In genomic region chr17:1762906-1763829, GRCh38 we compare ENCODE assay signal across 8 cellular contexts. TPM values are rescaled to one million over a fixed set of nuclear protein-coding genes. Genes with fewer than 3 reads are reported as not detected.
DNase-seq lines count a peak whose midpoint lies in the region; ATAC-seq and TF ChIP-seq lines count a peak whose summit lies in the region.

No MANE protein-coding gene starts in this region.

- peak overlapping the region; percentile 87 for H2AFZ ChIP-seq in mammary epithelial cell (ENCODE audit: low read depth, low read length)

- POLR2A ChIA-PET in CD4-positive, alpha-beta memory T cell (lab: Charles Lee; ENCODE audit: partially characterized antibody): interaction anchor here (0.8 to 4.8 kb wide), 9 partner anchors 10 to 114 kb away, joined by 3 to 62 read pairs (median 8); partner anchors contain the start of genes RILP, RPA1, SMYD4 and WDR81

- peak overlapping the region; percentile 43 for H3K27ac ChIP-seq in CD4-positive, alpha-beta memory T cell (ENCODE audit: low read depth, low read length)
- H3K27ac ChIP-seq in mammary epithelial cell (ENCODE audit: insufficient read depth, low read depth, low read length): peak overlapping the region; percentile 19
- H3K27ac ChIP-seq in transverse colon: peak overlapping the region; percentile 76 to 85 (median 80)

- H3K36me3 Mint-ChIP-seq in CD4-positive, alpha-beta memory T cell: no peaks in the 10 kb centered on the region

- dilution Hi-C loops in mammary epithelial cell (cut with HindIII; ENCODE audit: low sequenced_read_pairs): no loop called here

- no peak for ATAC-seq in GM21515 (IDR thresholded peaks at IDR 0.05; ENCODE audit: unreplicated experiment)

- peak overlapping the region; percentile 9 for H3K9ac ChIP-seq in mammary epithelial cell (ENCODE audit: insufficient read depth, low read length)

- no peaks in the 10 kb centered on the region for H4K20me1 ChIP-seq in mammary epithelial cell (ENCODE audit: insufficient read depth, low read length)

- 54% methylated on average over 9 of the region's 21 CpGs for WGBS in mammary epithelial cell (ENCODE audit: low coverage, missing lambda C conversion rate)
- WGBS in lower leg skin, 2 donors: 25 to 39% methylated on average over 19 to 21 of the region's 21 CpGs
- 54% methylated on average over 16 of the region's 21 CpGs; no CpG with 5 or more reads in 1 of the 2 donors for WGBS in transverse colon (ENCODE audit: low coverage in 1 of 2), 2 donors

- H3K9me3 ChIP-seq in CD4-positive, alpha-beta memory T cell (ENCODE audit: control insufficient read depth in 1 of 2, low read length in 2 of 2): no peaks in the 10 kb centered on the region
- H3K9me3 ChIP-seq in mammary epithelial cell (replicated peaks; ENCODE audit: insufficient read depth, low read length): no peaks in the 10 kb centered on the region
- H3K9me3 ChIP-seq in transverse colon: no peaks in the 10 kb centered on the region

- CTCF ChIA-PET in CD4-positive, alpha-beta memory T cell (lab: Charles Lee; ENCODE audit: partially characterized antibody): interaction anchor here (0.8 to 3.1 kb wide), 9 partner anchors 12 to 107 kb away, joined by 3 to 21 read pairs (median 3); no protein-coding TSS in a partner anchor
- CTCF ChIA-PET in mammary epithelial cell (lab: Charles Lee; ENCODE audit: low non-redundant PET): interaction anchor here (0.6 kb wide), 1 partner anchor 42 kb away, joined by 3 read pairs; no protein-coding TSS in a partner anchor

- no peaks in the 10 kb centered on the region for H3K27me3 ChIP-seq in CD4-positive, alpha-beta memory T cell (ENCODE audit: insufficient read depth, low read length)
- H3K27me3 ChIP-seq in mammary epithelial cell (ENCODE audit: insufficient read depth, low read length): no peaks in the 10 kb centered on the region
- no peaks in the 10 kb centered on the region for H3K27me3 ChIP-seq in transverse colon

- no peaks in the 10 kb centered on the region for H3K36me3 ChIP-seq in CD4-positive, alpha-beta memory T cell (ENCODE audit: insufficient read depth, low read length)
- H3K36me3 ChIP-seq in mammary epithelial cell (ENCODE audit: insufficient read depth, low read length): no peaks in the 10 kb centered on the region
- no peaks in the 10 kb centered on the region for H3K36me3 ChIP-seq in transverse colon

- TF ChIP-seq EP300 in transverse colon (IDR thresholded peaks at IDR 0.05; ENCODE audit: low read depth): no peak

- TF ChIP-seq POLR2A in lower leg skin (IDR thresholded peaks at IDR 0.05) (no peak), transverse colon (IDR thresholded peaks at IDR 0.05) (no peak)

- no TSS peak for BruUV-seq in mammary epithelial cell (replicated peaks; lab: Mats Ljungman, UMichigan)

- no peak for DNase-seq in CD4-positive, alpha-beta memory T cell
- peak; percentile 48 for DNase-seq in NCI-H69 (lab: John Stamatoyannopoulos, UW)
- DNase-seq in mammary epithelial cell: no peak
- DNase-seq in lower leg skin (ENCODE audit: low spot score in 2 of 2): peak; percentile 82 to 94
- no peak for DNase-seq in transverse colon
- no peak for DNase-seq in NCI-H1694 treated with DMSO at 0.1 percent for 48 hours (lab: John Stamatoyannopoulos, UW)
- DNase-seq in G401 (ENCODE audit: low spot score): no peak

- in situ Hi-C loops in mammary epithelial cell (cut with MboI; ENCODE audit: low sequenced_read_pairs in 2 of 2) (no loop called here), transverse colon (cut with MboI; ENCODE audit: low pct_ligation_motif_present in 1 of 4, low pct_unique_long_range_greater_than_20kb in 1 of 4, low sequenced_read_pairs in 3 of 4) (no loop called here), G401 (cut with HindIII; ENCODE audit: low sequenced_read_pairs) (loop anchor here (5.0 kb wide), 1 partner anchor 46 kb away; no protein-coding TSS in a partner anchor)

- H3K9me3 Mint-ChIP-seq in CD4-positive, alpha-beta memory T cell: no peaks in the 10 kb centered on the region

- no peak overlapping the region for H3K4me3 ChIP-seq in CD4-positive, alpha-beta memory T cell (ENCODE audit: low read length in 2 of 2)
- H3K4me3 ChIP-seq in mammary epithelial cell (replicated peaks in 1 of 3; ENCODE audit: insufficient read depth in 1 of 3, low read depth in 2 of 3, low read length in 3 of 3): peak overlapping the region in 2 of 3 experiments; percentile 35 to 46
- H3K4me3 ChIP-seq in lower leg skin (ENCODE audit: low read depth, poor library complexity, severe bottlenecking): peak overlapping the region; percentile 4
- H3K4me3 ChIP-seq in transverse colon: peak overlapping the region in 3 of 4 donors; percentile 19 to 40 (median 29)

- no peaks in the 10 kb centered on the region for H3K79me2 ChIP-seq in mammary epithelial cell (ENCODE audit: insufficient read depth, low read length)

- H3K4me1 ChIP-seq in CD4-positive, alpha-beta memory T cell (ENCODE audit: insufficient read depth, low read length): peaks cover 34% of the 10 kb centered on the region
- peaks cover 40% of the 10 kb centered on the region for H3K4me1 ChIP-seq in mammary epithelial cell (ENCODE audit: insufficient read depth, low read length)
- peaks cover 10 to 28% (median 10%) of the 10 kb centered on the region in 4 donors for H3K4me1 ChIP-seq in transverse colon

- peak overlapping the region in 7 of 8 donors; percentile 48 to 86 (median 67) for H3K4me3 Mint-ChIP-seq in CD4-positive, alpha-beta memory T cell

- intact Hi-C loops in CD4-positive, alpha-beta memory T cell (cut with micrococcal nuclease): loop anchor here (5.0 kb wide), 1 partner anchor 41 kb away; the partner anchor contains the start of gene WDR81
- intact Hi-C loops in mammary epithelial cell (cut with micrococcal nuclease) (no loop called here), lower leg skin (cut with DNase I; ENCODE audit: low total_unique reads) (no loop called here), transverse colon (cut with DNase I; ENCODE audit: low total_unique reads) (no loop called here)

- TF ChIP-seq CTCF in mammary epithelial cell (conservative IDR thresholded peaks at IDR 0.05 in 1 of 2, IDR thresholded peaks at IDR 0.05 in 1 of 2; ENCODE audit: extremely low read depth in 1 of 2, insufficient read depth in 1 of 2, low read depth in 1 of 2, low read length in 2 of 2) (no peak), lower leg skin (IDR thresholded peaks at IDR 0.05) (no peak), transverse colon (IDR thresholded peaks at IDR 0.05) (no peak)

- H3K4me2 ChIP-seq in mammary epithelial cell (ENCODE audit: insufficient read depth, low read depth, low read length): peak overlapping the region; percentile 79

- H3K27me3 Mint-ChIP-seq in CD4-positive, alpha-beta memory T cell: no peaks in the 10 kb centered on the region

- peaks cover 19 to 54% (median 22%) of the 10 kb centered on the region in 4 donors for H3K4me1 Mint-ChIP-seq in CD4-positive, alpha-beta memory T cell

- H3K27ac Mint-ChIP-seq in CD4-positive, alpha-beta memory T cell: peak overlapping the region in 6 of 7 donors; percentile 79 to 97 (median 94)

RNA-seq across cellular contexts. Expression of gene SERPINF1, which starts 1.3 kb away (rescaled TPM):
- under 1 TPM in 1 of 2 experiments, not detected in 1; 0.47 TPM for total RNA-seq in CD4-positive, alpha-beta memory T cell
- under 1 TPM in 1 of 2 donors, not detected in 1; 0.69 TPM for polyA plus RNA-seq in CD4-positive, alpha-beta memory T cell
- total RNA-seq in mammary epithelial cell (10 to 100 TPM; 10.8 to 89.5 TPM), lower leg skin (100 to 1,000 TPM; 102 to 391 (median 114) TPM), transverse colon (100 to 1,000 TPM in 3 of 4 donors, 10 to 100 TPM in 1; 88.3 to 340 (median 114) TPM)
- polyA plus RNA-seq in mammary epithelial cell: 85.4 TPM
- 77.9 TPM for polyA minus RNA-seq in mammary epithelial cell
- total RNA-seq in G401 (2014; rRNA removed; shearing (Covaris generic)): 465 and 509 TPM in 2 replicates

RNA-seq across cellular contexts. Expression of gene SERPINF2, which starts 20.5 kb away (rescaled TPM):
- total RNA-seq in CD4-positive, alpha-beta memory T cell: 1 to 10 TPM in 1 of 2 experiments, under 1 TPM in 1; 0.19 to 1.3 TPM
- under 1 TPM in 1 of 2 donors, not detected in 1; 0.14 TPM for polyA plus RNA-seq in CD4-positive, alpha-beta memory T cell
- total RNA-seq in mammary epithelial cell (1 to 10 TPM; 5.7 to 7.3 TPM), lower leg skin (1 to 10 TPM; 1.2 to 9.0 (median 5.9) TPM), transverse colon (10 to 100 TPM in 1 of 4 donors, 1 to 10 TPM in 2, not detected in 1; 3.2 to 10.5 (median 3.4) TPM)
- 10.1 TPM for polyA plus RNA-seq in mammary epithelial cell
- 3.7 TPM for polyA minus RNA-seq in mammary epithelial cell
- 2.4 and 3.0 TPM in 2 replicates for total RNA-seq in G401 (2014; rRNA removed; shearing (Covaris generic))

RNA-seq across cellular contexts. Expression of gene WDR81, which starts 38.7 kb away (rescaled TPM):
- total RNA-seq in CD4-positive, alpha-beta memory T cell: 10 to 100 TPM; 36.3 to 40.3 TPM
- 10 to 100 TPM in 1 of 2 donors, 1 to 10 TPM in 1; 4.4 to 23.4 TPM for polyA plus RNA-seq in CD4-positive, alpha-beta memory T cell
- total RNA-seq in mammary epithelial cell (10 to 100 TPM; 17.8 to 35.5 TPM), lower leg skin (10 to 100 TPM; 42.9 to 64.4 (median 49.2) TPM), transverse colon (10 to 100 TPM; 26.1 to 73.7 (median 35.7) TPM)
- 10.2 TPM for polyA plus RNA-seq in mammary epithelial cell
- 8.5 TPM for polyA minus RNA-seq in mammary epithelial cell
- 25.0 and 29.9 TPM in 2 replicates for total RNA-seq in G401 (2014; rRNA removed; shearing (Covaris generic))

RNA-seq across cellular contexts. Expression of gene TLCD2, which starts 53.0 kb away (rescaled TPM):
- total RNA-seq in CD4-positive, alpha-beta memory T cell: under 1 TPM; 0.75 to 0.81 TPM
- under 1 TPM in 1 of 2 donors, not detected in 1; 0.24 TPM for polyA plus RNA-seq in CD4-positive, alpha-beta memory T cell
- total RNA-seq in mammary epithelial cell: 1 to 10 TPM; 2.2 to 5.7 TPM
- 0.87 TPM for polyA plus RNA-seq in mammary epithelial cell
- polyA minus RNA-seq in mammary epithelial cell: 4.4 TPM
- total RNA-seq in lower leg skin: 1 to 10 TPM in 3 of 4 donors, under 1 TPM in 1; 0.99 to 4.5 (median 2.8) TPM
- total RNA-seq in transverse colon: 10 to 100 TPM; 21.6 to 48.6 (median 31.5) TPM
- 1.2 TPM in 2 replicates for total RNA-seq in G401 (2014; rRNA removed; shearing (Covaris generic))

Comparison
In these comparisons a context has a peak if more than half of its experiments do, and no peak if none do; other contexts are left out.
1. DNase-seq: peak in NCI-H69 (single experiment) and lower leg skin (2 of 2); none in CD4-positive, alpha-beta memory T cell (0 of 5), mammary epithelial cell (single experiment), transverse colon (single experiment), NCI-H1694 treated with DMSO at 0.1 percent for 48 hours (single experiment) and G401 (single experiment).
2. H3K27ac ChIP-seq: peak in every context shown above with its lines; median percentile 80 in transverse colon; 43 in CD4-positive, alpha-beta memory T cell; 19 in mammary epithelial cell.
3. H3K4me3 ChIP-seq: peak in mammary epithelial cell (2 of 3), lower leg skin (single experiment) and transverse colon (3 of 4); none in CD4-positive, alpha-beta memory T cell (0 of 2).
4. RNA of gene SERPINF1, which starts 1.3 kb away (total RNA-seq): 465 to 509 TPM in G401, 88.3 to 340 TPM in transverse colon, 102 to 391 TPM in lower leg skin and 10.8 to 89.5 TPM in mammary epithelial cell; 0.47 TPM in CD4-positive, alpha-beta memory T cell; every median in the first group is over 4 times any median in the second.